11 cellular contexts compared by ENCODE assay signal in genomic region chr1:233586301-233586700, GRCh38. TPM values are rescaled to one million over a fixed set of nuclear protein-coding genes. Genes with fewer than 3 reads are reported as not detected.
"Had no signal": no experiment of that assay in that cellular context is flagged by ENCODE, and none has a peak within 500 bp of the region (broad histone marks: within the 10 kb centered on the region; RNA-seq: fewer than 3 reads in every experiment).

No MANE protein-coding gene starts in this region.

- H3K9ac ChIP-seq: GM23248, KMS-11 had no signal

- DNase-seq: GM23248, GOT3, H9, HCEC 1CT, HFFc6, IMR-90, Karpas-422, KBM-7 had no signal

- H3K27ac ChIP-seq: GM23248, HL-60, KMS-11 had no signal

- FAIRE-seq: H54 had no signal

- H2AFZ ChIP-seq: GM23248 had no signal

- H3K4me3 ChIP-seq: GM23248 had no signal

- H3K4me2 ChIP-seq: KMS-11 had no signal

RNA-seq across cellular contexts. Expression of gene KCNK1, which starts 27.6 kb away (rescaled TPM):
- total RNA-seq: HFFc6 had no signal
